ENCODE assay signal across 8 cellular contexts in the genomic region with DNA sequence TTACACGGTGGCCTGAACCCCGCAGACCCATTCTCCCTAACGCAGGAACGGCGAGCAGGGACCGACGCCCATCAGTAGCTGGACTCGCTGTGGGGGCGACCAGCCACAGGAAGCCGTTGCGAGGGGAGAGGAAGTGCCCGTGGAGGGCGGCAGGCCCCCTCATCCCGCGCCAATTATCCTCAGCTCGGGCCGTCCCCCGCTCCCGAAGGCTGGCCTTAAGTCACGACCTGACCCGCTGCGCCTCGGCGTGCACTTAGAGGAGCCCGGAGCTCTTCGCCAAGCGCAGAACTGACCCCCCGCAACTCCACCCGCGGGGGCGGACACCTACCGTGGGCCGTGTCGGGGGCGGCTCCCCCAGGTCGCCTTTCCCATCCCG. TPM values are rescaled to one million over a fixed set of nuclear protein-coding genes. Genes with fewer than 3 reads are reported as not detected.
A peak's percentile ranks its signal among the peaks of the same experiment; 100 is the strongest.
DNase-seq lines count a peak whose midpoint lies in the region; ATAC-seq, FAIRE-seq and TF ChIP-seq lines count a peak whose summit lies in the region.

No MANE protein-coding gene starts in this region.

- TF ChIP-seq RAD21 in K562 (CRISPR knock-in tag; conservative IDR thresholded peaks at IDR 0.05 in 1 of 2, IDR thresholded peaks at IDR 0.05 in 1 of 2) = no peak

- in situ Hi-C loops in K562 (cut with MboI) = no loop called here

- TF ChIP-seq EP300 in K562 (IDR thresholded peaks at IDR 0.05; ENCODE audit: low read length) = no peak

- peaks cover 14% of the 10 kb centered on the region for H3K36me3 Mint-ChIP-seq in activated T-cell treated with anti-CD3 and anti-CD28 coated beads, Interleukin-2, amount 50 U/mL, for 4 hours (ENCODE audit: insufficient read depth)
- H3K36me3 Mint-ChIP-seq in type B pancreatic cell = peaks cover 4% of the 10 kb centered on the region

- ATAC-seq in activated T-cell treated with anti-CD3 and anti-CD28 coated beads, Interleukin-2, amount 50 U/mL, for 4 hours = peak; percentile 10 to 11
- ATAC-seq in HG03469 (IDR thresholded peaks at IDR 0.05; ENCODE audit: unreplicated experiment) = peak; percentile 5
- peak; percentile 43 for ATAC-seq in K562
- ATAC-seq in right lobe of liver = no peak

- intact Hi-C loops in K562 (cut with micrococcal nuclease) = no loop called here
- intact Hi-C loops in right lobe of liver (cut with DNase I) = no loop called here

- H3K4me2 ChIP-seq in K562 (ENCODE audit: insufficient read depth, low read length) = peak overlapping the region; percentile 90

- H3K4me3 Mint-ChIP-seq in activated T-cell treated with anti-CD3 and anti-CD28 coated beads, Interleukin-2, amount 50 U/mL, for 4 hours = peak overlapping the region; percentile 94
- peak overlapping the region; percentile 95 for H3K4me3 Mint-ChIP-seq in type B pancreatic cell

- POLR2A ChIA-PET in K562 (lab: Yijun Ruan, JAX) = interaction anchor here (0.6 to 3.5 kb wide), 23 partner anchors 8 to 243 kb away, joined by 3 to 39 read pairs (median 4); a partner anchor contains a TSS

- peak overlapping the region; percentile 78 for H2AFZ ChIP-seq in K562 (ENCODE audit: low read depth, low read length)

- H3K4me3 ChIP-seq in K562 (peak overlapping the region; percentile 96), right lobe of liver (peak overlapping the region; percentile 93 to 98 (median 96))

- H3K4me1 Mint-ChIP-seq in activated T-cell treated with anti-CD3 and anti-CD28 coated beads, Interleukin-2, amount 50 U/mL, for 4 hours (ENCODE audit: low read depth) = peaks cover 25% of the 10 kb centered on the region
- peaks cover 14% of the 10 kb centered on the region for H3K4me1 Mint-ChIP-seq in type B pancreatic cell (ENCODE audit: unreplicated experiment)

- peaks cover 12% of the 10 kb centered on the region; the same call in 1 of the 2 replicates for H4K20me1 ChIP-seq in K562 (replicated peaks; ENCODE audit: control insufficient read depth, insufficient read depth, low read length)

- H3K27me3 Mint-ChIP-seq in activated T-cell treated with anti-CD3 and anti-CD28 coated beads, Interleukin-2, amount 50 U/mL, for 4 hours (ENCODE audit: low read depth) = no peaks in the 10 kb centered on the region
- H3K27me3 Mint-ChIP-seq in type B pancreatic cell = no peaks in the 10 kb centered on the region

- CTCF ChIA-PET in K562 (lab: Yijun Ruan, JAX; ENCODE audit: low intra/inter-chr PET ratio) = interaction anchor here (0.6 kb wide), 2 partner anchors 32 to 114 kb away, joined by 3 read pairs; no protein-coding TSS in a partner anchor

- H3K9me1 ChIP-seq in K562 (ENCODE audit: control insufficient read depth, insufficient read depth, low read length) = peaks cover 6% of the 10 kb centered on the region

- under 1% methylated on average over 28 of the region's 37 CpGs for WGBS in K562 (ENCODE audit: insufficient coverage, low coverage, missing lambda C conversion rate)
- 0% methylated on average over 3 of the region's 37 CpGs for WGBS in right lobe of liver (ENCODE audit: insufficient coverage, low coverage, low lambda C conversion rate, missing lambda C conversion rate)

- TF ChIP-seq CTCF in K562 (IDR thresholded peaks at IDR 0.05 in 2 of 3, conservative IDR thresholded peaks at IDR 0.05 in 1 of 3; ENCODE audit: insufficient read depth in 2 of 3, low read depth in 1 of 3, low read length in 3 of 3) (no peak), right lobe of liver (IDR thresholded peaks at IDR 0.05) (no peak), type B pancreatic cell (conservative IDR thresholded peaks at IDR 0.05) (no peak)

- TF ChIP-seq POLR2A in K562 (conservative IDR thresholded peaks at IDR 0.05) (no peak), right lobe of liver (IDR thresholded peaks at IDR 0.05) (no peak)

- peak overlapping the region; percentile 90 for H3K27ac Mint-ChIP-seq in type B pancreatic cell

- BruUV-seq in K562 (replicated peaks; lab: Mats Ljungman, UMichigan) = no TSS peak

- H3K27ac ChIP-seq in K562 (ENCODE audit: extremely low read depth, low read depth, low read length) = peak overlapping the region; percentile 78
- H3K27ac ChIP-seq in right lobe of liver = peak overlapping the region; percentile 33 to 49 (median 45)

- H3K9me3 Mint-ChIP-seq in activated T-cell treated with anti-CD3 and anti-CD28 coated beads, Interleukin-2, amount 50 U/mL, for 4 hours = no peaks in the 10 kb centered on the region
- H3K9me3 Mint-ChIP-seq in type B pancreatic cell = no peaks in the 10 kb centered on the region

- H3K4me1 ChIP-seq in K562 (replicated peaks in 1 of 2; ENCODE audit: control insufficient read depth in 2 of 2, insufficient read depth in 2 of 2, low read length in 2 of 2) (peaks cover 13 to 58% of the 10 kb centered on the region in 2 experiments), right lobe of liver (peaks cover 0 to 41% (median 12%) of the 10 kb centered on the region in 4 donors)

- H3K9me3 ChIP-seq in K562 (replicated peaks; ENCODE audit: control insufficient read depth, insufficient read depth, low read depth, low read length) (no peaks in the 10 kb centered on the region), right lobe of liver (no peaks in the 10 kb centered on the region)

- H3K9ac ChIP-seq in K562 (ENCODE audit: insufficient read depth in 1 of 2, low read depth in 2 of 2, low read length in 2 of 2) = peak overlapping the region; percentile 96 to 99

- no peak for DNase-seq in activated T-cell treated with anti-CD3 and anti-CD28 coated beads, Interleukin-2, amount 50 U/mL, for 4 hours
- DNase-seq in activated T-cell treated with anti-CD3 and anti-CD28 coated beads, Interleukin-2, amount 50 U/mL, for 1 hour = no peak
- DNase-seq in K562 (ENCODE audit: extremely low read depth in 1 of 4, low spot score in 3 of 4) = no peak
- DNase-seq in right lobe of liver = no peak
- no peak for DNase-seq in type B pancreatic cell (ENCODE audit: extremely low spot score, unreplicated experiment)
- no peak for DNase-seq in HuH-7.5 (ENCODE audit: low spot score)
- no peak for DNase-seq in NOMO-1 (lab: John Stamatoyannopoulos, UW; ENCODE audit: unreplicated experiment in 2 of 2)

- H3K36me3 ChIP-seq in K562 (ENCODE audit: control insufficient read depth, insufficient read depth, low read length) (peaks cover 46% of the 10 kb centered on the region; the same call in 2 of the 3 replicates), right lobe of liver (peaks cover 0 to 21% (median 8%) of the 10 kb centered on the region in 4 donors)

- peaks cover 55% of the 10 kb centered on the region for H3K79me2 ChIP-seq in K562 (ENCODE audit: control insufficient read depth, insufficient read depth, low read length)

- H3K27me3 ChIP-seq in K562 (ENCODE audit: control insufficient read depth in 2 of 2, insufficient read depth in 2 of 2, low read length in 2 of 2) (no peaks in the 10 kb centered on the region), right lobe of liver (no peaks in the 10 kb centered on the region)

- no peak for FAIRE-seq in K562 (lab: Jason Lieb, UNC)

RNA-seq across cellular contexts. Expression of a gene that starts 0.4 kb away (rescaled TPM):
- 10 to 100 TPM; 27.3 to 38.6 (median 27.9) TPM for total RNA-seq in activated T-cell treated with anti-CD3 and anti-CD28 coated beads, Interleukin-2, amount 50 U/mL, for 4 hours
- total RNA-seq in K562 (2011; cell fraction: chromatin; rRNA removed; ENCODE audit: low replicate concordance) = 40.1 and 78.0 TPM in 2 replicates
- total RNA-seq in K562 (2011; cell fraction: nucleolus; rRNA removed) = 48.6 and 55.2 TPM in 2 replicates
- total RNA-seq in K562 (2011; cell fraction: nucleoplasm; rRNA removed) = 38.9 and 42.4 TPM in 2 replicates
- total RNA-seq in K562 (2014; rRNA removed) = 25.2 and 46.0 TPM in 2 replicates
- 18.8 and 21.6 TPM in 2 replicates for total RNA-seq in K562 (2014; rRNA removed; fragmentation: Illumina TruSeq; extraction: Trizol)
- 19.7 and 21.3 TPM in 2 replicates for total RNA-seq in K562 (2015; rRNA removed; fragmentation: Illumina TruSeq; extraction: Trizol)
- total RNA-seq in K562 (2021) = 18.3 and 22.6 TPM in 2 replicates
- polyA plus RNA-seq in K562 (2011; rRNA removed) = 29.8 and 30.6 TPM in 2 replicates
- polyA plus RNA-seq in K562 (2011; cell fraction: cytosol; rRNA removed) = 36.0 and 45.9 TPM in 2 replicates
- polyA plus RNA-seq in K562 (2011; cell fraction: nucleus; rRNA removed) = 16.8 and 22.9 TPM in 2 replicates
- polyA plus RNA-seq in K562 (2012) = 26.1 and 26.2 TPM in 2 replicates
- 25.6 and 32.4 TPM in 2 replicates for polyA plus RNA-seq in K562 (2014; fragmentation: Illumina TruSeq; extraction: Trizol)
- 10 to 100 TPM in 1 of 2 experiments, 1 to 10 TPM in 1; 5.4 to 10.4 TPM for polyA plus RNA-seq in K562 (2014; fragmentation: Nextera tagmentation; extraction: Ambion mirVana)
- 32.4 and 34.7 TPM in 2 replicates for polyA plus RNA-seq in K562 (2014; rRNA removed)
- polyA minus RNA-seq in K562 (2011; rRNA and poly(A)+ RNA removed) = 11.5 and 12.4 TPM in 2 replicates
- polyA minus RNA-seq in K562 (2011; cell fraction: cytosol; rRNA and poly(A)+ RNA removed) = 5.8 and 6.2 TPM in 2 replicates
- 7.3 and 11.8 TPM in 2 replicates for polyA minus RNA-seq in K562 (2011; cell fraction: nucleus; rRNA and poly(A)+ RNA removed)
- 10 to 100 TPM in 4 of 6 experiments, 1 to 10 TPM in 2; 5.3 to 16.8 (median 11.1) TPM for total RNA-seq in right lobe of liver
- 41.5 and 47.2 TPM in 2 replicates for total RNA-seq in type B pancreatic cell (ENCODE audit: low replicate concordance)

RNA-seq across cellular contexts. Expression of a gene that starts 0.6 kb away (rescaled TPM):
- total RNA-seq in activated T-cell treated with anti-CD3 and anti-CD28 coated beads, Interleukin-2, amount 50 U/mL, for 4 hours = 100 to 1,000 TPM; 146 to 162 (median 147) TPM
- total RNA-seq in K562 (2011; cell fraction: chromatin; rRNA removed; ENCODE audit: low replicate concordance) = 345 and 984 TPM in 2 replicates
- 485 and 495 TPM in 2 replicates for total RNA-seq in K562 (2011; cell fraction: nucleolus; rRNA removed)
- total RNA-seq in K562 (2011; cell fraction: nucleoplasm; rRNA removed) = 301 and 334 TPM in 2 replicates
- total RNA-seq in K562 (2014; rRNA removed) (96.7 and 99.7 TPM in 2 replicates), K562 (2014; rRNA removed; fragmentation: Illumina TruSeq; extraction: Trizol) (55.5 and 77.1 TPM in 2 replicates), K562 (2015; rRNA removed; fragmentation: Illumina TruSeq; extraction: Trizol) (61.4 and 66.3 TPM in 2 replicates), K562 (2021) (132 and 161 TPM in 2 replicates), right lobe of liver (10 to 100 TPM; 30.6 to 46.3 (median 37.3) TPM), type B pancreatic cell (ENCODE audit: low replicate concordance) (115 and 119 TPM in 2 replicates)
- polyA plus RNA-seq in K562 (2011; rRNA removed) (60.7 and 127 TPM in 2 replicates), K562 (2014; fragmentation: Illumina TruSeq; extraction: Trizol) (126 and 128 TPM in 2 replicates), K562 (2014; fragmentation: Nextera tagmentation; extraction: Ambion mirVana) (1 to 10 TPM; 3.9 to 9.4 TPM), K562 (2014; rRNA removed) (141 and 176 TPM in 2 replicates)
- 55.5 and 141 TPM in 2 replicates for polyA plus RNA-seq in K562 (2011; cell fraction: cytosol; rRNA removed)
- polyA plus RNA-seq in K562 (2011; cell fraction: nucleus; rRNA removed) = 547 and 894 TPM in 2 replicates
- 81.3 and 125 TPM in 2 replicates for polyA plus RNA-seq in K562 (2012)
- polyA minus RNA-seq in K562 (2011; rRNA and poly(A)+ RNA removed) = 76.0 and 85.7 TPM in 2 replicates
- 50.3 and 53.4 TPM in 2 replicates for polyA minus RNA-seq in K562 (2011; cell fraction: cytosol; rRNA and poly(A)+ RNA removed)
- 113 and 138 TPM in 2 replicates for polyA minus RNA-seq in K562 (2011; cell fraction: nucleus; rRNA and poly(A)+ RNA removed)

RNA-seq across cellular contexts. Expression of a gene that starts 16.7 kb away (rescaled TPM):
- total RNA-seq in activated T-cell treated with anti-CD3 and anti-CD28 coated beads, Interleukin-2, amount 50 U/mL, for 4 hours = 10 to 100 TPM; 82.9 to 91.9 (median 84.9) TPM
- total RNA-seq in K562 (2011; cell fraction: chromatin; rRNA removed; ENCODE audit: low replicate concordance) = 45.8 and 69.3 TPM in 2 replicates
- 37.0 and 38.7 TPM in 2 replicates for total RNA-seq in K562 (2011; cell fraction: nucleolus; rRNA removed)
- total RNA-seq in K562 (2011; cell fraction: nucleoplasm; rRNA removed) = 27.8 and 51.5 TPM in 2 replicates
- total RNA-seq in K562 (2014; rRNA removed) = 56.0 and 64.2 TPM in 2 replicates
- total RNA-seq in K562 (2014; rRNA removed; fragmentation: Illumina TruSeq; extraction: Trizol) = 20.0 and 21.4 TPM in 2 replicates
- total RNA-seq in K562 (2015; rRNA removed; fragmentation: Illumina TruSeq; extraction: Trizol) = 47.1 and 48.5 TPM in 2 replicates
- total RNA-seq in K562 (2021) = 48.9 and 49.2 TPM in 2 replicates
- 18.9 and 24.8 TPM in 2 replicates for polyA plus RNA-seq in K562 (2011; rRNA removed)
- polyA plus RNA-seq in K562 (2011; cell fraction: cytosol; rRNA removed) = 18.3 and 30.6 TPM in 2 replicates
- 40.1 and 55.8 TPM in 2 replicates for polyA plus RNA-seq in K562 (2011; cell fraction: nucleus; rRNA removed)
- polyA plus RNA-seq in K562 (2012) = 28.5 and 39.2 TPM in 2 replicates
- 38.3 and 41.1 TPM in 2 replicates for polyA plus RNA-seq in K562 (2014; fragmentation: Illumina TruSeq; extraction: Trizol)
- polyA plus RNA-seq in K562 (2014; fragmentation: Nextera tagmentation; extraction: Ambion mirVana) = 1 to 10 TPM; 2.3 to 4.1 TPM
- 63.7 and 68.1 TPM in 2 replicates for polyA plus RNA-seq in K562 (2014; rRNA removed)
- 4.4 and 4.8 TPM in 2 replicates for polyA minus RNA-seq in K562 (2011; rRNA and poly(A)+ RNA removed)
- polyA minus RNA-seq in K562 (2011; cell fraction: cytosol; rRNA and poly(A)+ RNA removed) = 8.5 TPM in 2 replicates
- polyA minus RNA-seq in K562 (2011; cell fraction: nucleus; rRNA and poly(A)+ RNA removed) = 9.4 and 17.3 TPM in 2 replicates
- 10 to 100 TPM in 1 of 6 experiments, 1 to 10 TPM in 5; 5.5 to 35.0 (median 6.5) TPM for total RNA-seq in right lobe of liver
- total RNA-seq in type B pancreatic cell (ENCODE audit: low replicate concordance) = 27.5 and 32.1 TPM in 2 replicates

RNA-seq across cellular contexts. Expression of a gene that starts 16.8 kb away (rescaled TPM):
- 10 to 100 TPM; 35.0 to 41.1 (median 35.3) TPM for total RNA-seq in activated T-cell treated with anti-CD3 and anti-CD28 coated beads, Interleukin-2, amount 50 U/mL, for 4 hours
- 19.4 and 38.5 TPM in 2 replicates for total RNA-seq in K562 (2011; cell fraction: chromatin; rRNA removed; ENCODE audit: low replicate concordance)
- 63.3 and 75.7 TPM in 2 replicates for total RNA-seq in K562 (2011; cell fraction: nucleolus; rRNA removed)
- 44.2 and 51.1 TPM in 2 replicates for total RNA-seq in K562 (2011; cell fraction: nucleoplasm; rRNA removed)
- total RNA-seq in K562 (2014; rRNA removed) (115 and 139 TPM in 2 replicates), K562 (2014; rRNA removed; fragmentation: Illumina TruSeq; extraction: Trizol) (8.5 and 10.3 TPM in 2 replicates), K562 (2015; rRNA removed; fragmentation: Illumina TruSeq; extraction: Trizol) (29.3 and 30.7 TPM in 2 replicates), K562 (2021) (78.8 and 81.0 TPM in 2 replicates), right lobe of liver (10 to 100 TPM in 5 of 6 experiments, 1 to 10 TPM in 1; 8.3 to 24.3 (median 14.6) TPM), type B pancreatic cell (ENCODE audit: low replicate concordance) (24.0 and 28.1 TPM in 2 replicates)
- polyA plus RNA-seq in K562 (2011; rRNA removed) (36.1 and 45.3 TPM in 2 replicates), K562 (2014; fragmentation: Illumina TruSeq; extraction: Trizol) (12.7 and 29.1 TPM in 2 replicates), K562 (2014; fragmentation: Nextera tagmentation; extraction: Ambion mirVana) (1 to 10 TPM; 4.4 to 7.9 TPM), K562 (2014; rRNA removed) (114 and 117 TPM in 2 replicates)
- 58.4 and 135 TPM in 2 replicates for polyA plus RNA-seq in K562 (2011; cell fraction: cytosol; rRNA removed)
- 88.9 and 153 TPM in 2 replicates for polyA plus RNA-seq in K562 (2011; cell fraction: nucleus; rRNA removed)
- 50.3 and 62.9 TPM in 2 replicates for polyA plus RNA-seq in K562 (2012)
- polyA minus RNA-seq in K562 (2011; rRNA and poly(A)+ RNA removed) = 9.6 and 11.1 TPM in 2 replicates
- polyA minus RNA-seq in K562 (2011; cell fraction: cytosol; rRNA and poly(A)+ RNA removed) = 14.7 and 16.7 TPM in 2 replicates
- polyA minus RNA-seq in K562 (2011; cell fraction: nucleus; rRNA and poly(A)+ RNA removed) = 23.0 and 28.5 TPM in 2 replicates

RNA-seq across cellular contexts. Expression of a gene that starts 20.0 kb away (rescaled TPM):
- 100 to 1,000 TPM; 294 to 372 (median 359) TPM for total RNA-seq in activated T-cell treated with anti-CD3 and anti-CD28 coated beads, Interleukin-2, amount 50 U/mL, for 4 hours
- total RNA-seq in K562 (2011; cell fraction: chromatin; rRNA removed; ENCODE audit: low replicate concordance) = 14.2 and 50.8 TPM in 2 replicates
- total RNA-seq in K562 (2011; cell fraction: nucleolus; rRNA removed) = 61.9 and 77.4 TPM in 2 replicates
- 32.4 and 38.0 TPM in 2 replicates for total RNA-seq in K562 (2011; cell fraction: nucleoplasm; rRNA removed)
- total RNA-seq in K562 (2014; rRNA removed) (182 and 276 TPM in 2 replicates), K562 (2014; rRNA removed; fragmentation: Illumina TruSeq; extraction: Trizol) (31.8 and 40.0 TPM in 2 replicates), K562 (2015; rRNA removed; fragmentation: Illumina TruSeq; extraction: Trizol) (57.9 and 60.8 TPM in 2 replicates), K562 (2021) (231 and 251 TPM in 2 replicates), right lobe of liver (100 to 1,000 TPM in 2 of 6 experiments, 10 to 100 TPM in 4; 43.8 to 119 (median 59.3) TPM), type B pancreatic cell (ENCODE audit: low replicate concordance) (87.9 and 107 TPM in 2 replicates)
- polyA plus RNA-seq in K562 (2011; rRNA removed) (101 and 110 TPM in 2 replicates), K562 (2014; fragmentation: Illumina TruSeq; extraction: Trizol) (100 and 128 TPM in 2 replicates), K562 (2014; fragmentation: Nextera tagmentation; extraction: Ambion mirVana) (1 to 10 TPM in 1 of 2 experiments, under 1 TPM in 1; 0.94 to 2.7 TPM), K562 (2014; rRNA removed) (338 and 351 TPM in 2 replicates)
- polyA plus RNA-seq in K562 (2011; cell fraction: cytosol; rRNA removed) = 124 and 353 TPM in 2 replicates
- polyA plus RNA-seq in K562 (2011; cell fraction: nucleus; rRNA removed) = 53.5 and 78.2 TPM in 2 replicates
- 145 TPM in 2 replicates for polyA plus RNA-seq in K562 (2012)
- 36.5 and 49.2 TPM in 2 replicates for polyA minus RNA-seq in K562 (2011; rRNA and poly(A)+ RNA removed)
- polyA minus RNA-seq in K562 (2011; cell fraction: cytosol; rRNA and poly(A)+ RNA removed) = 52.2 and 58.3 TPM in 2 replicates
- 15.9 and 32.2 TPM in 2 replicates for polyA minus RNA-seq in K562 (2011; cell fraction: nucleus; rRNA and poly(A)+ RNA removed)

Comparison
In these comparisons a context has a peak if more than half of its experiments do, and no peak if none do; other contexts are left out.
1. ATAC-seq: peak in activated T-cell treated with anti-CD3 and anti-CD28 coated beads, Interleukin-2, amount 50 U/mL, for 4 hours (2 of 2), HG03469 (single experiment) and K562 (single experiment); none in right lobe of liver (0 of 4).